22 cellular contexts compared by ENCODE assay signal in genomic region chr1:172779501-172779900, GRCh38.
DNase-seq lines count a peak whose midpoint lies in the region; ATAC-seq, FAIRE-seq and TF ChIP-seq lines count a peak whose summit lies in the region.
"Had no signal": no experiment of that assay in that cellular context is flagged by ENCODE, and none has a peak within 500 bp of the region (broad histone marks: within the 10 kb centered on the region; RNA-seq: fewer than 3 reads in every experiment).

No MANE protein-coding gene starts in this region.

- no peak overlapping the region for H3K14ac ChIP-seq in mesenchymal stem cell (ENCODE audit: low read length in 2 of 2)

- no peak overlapping the region for H4K8ac ChIP-seq in mesenchymal stem cell (ENCODE audit: low read length)

- no peak overlapping the region for H2AK5ac ChIP-seq in mesenchymal stem cell (ENCODE audit: low read length, severe bottlenecking)

- TF ChIP-seq RAD21 in GM12878 (IDR thresholded peaks at IDR 0.05; ENCODE audit: insufficient read depth, low read depth, low read length), result no peak

- intact Hi-C loops in GM12878 (cut with micrococcal nuclease; ENCODE audit: unreplicated experiment) (no loop called here), left ventricle myocardium inferior (cut with micrococcal nuclease) (no loop called here)

- POLR2A ChIA-PET in GM12878 (lab: Charles Lee), result no interaction called here
- POLR2A ChIA-PET in activated CD8-positive, alpha-beta T cell treated with anti-CD3 and anti-CD28 coated beads, Interleukin-2, amount 10 ng/mL, durations not matched to agents 7 days and 5 days (lab: Charles Lee), result no interaction called here

- H2BK120ac ChIP-seq in mesenchymal stem cell (ENCODE audit: low read depth, low read length), result no peak overlapping the region

- BruUV-seq in GM12878 (replicated peaks; lab: Mats Ljungman, UMichigan), result no TSS peak

- peak overlapping the region in 1 of 2 experiments; percentile 57 for H3K18ac ChIP-seq in mesenchymal stem cell (ENCODE audit: low read depth in 1 of 2, low read length in 2 of 2)

- H3K27me3 ChIP-seq in Karpas-422 (ENCODE audit: low read length) (no peaks in the 10 kb centered on the region), GM12878 (replicated peaks in 1 of 2; ENCODE audit: control insufficient read depth in 2 of 2, insufficient read depth in 2 of 2, low read length in 1 of 2) (peaks cover 0 to 4% of the 10 kb centered on the region in 2 experiments; a peak in 3 of 4 replicates), mesenchymal stem cell (ENCODE audit: control insufficient read depth in 1 of 2, insufficient read depth in 1 of 2, low read length in 2 of 2) (no peaks in the 10 kb centered on the region), smooth muscle cell (ENCODE audit: low read depth) (no peaks in the 10 kb centered on the region), left ventricle myocardium inferior (ENCODE audit: low read depth) (no peaks in the 10 kb centered on the region)

- CTCF ChIA-PET in GM12878 (lab: Yijun Ruan, JAX), result interaction anchor here (0.8 to 3.9 kb wide), 9 partner anchors 8 to 427 kb away, joined by 3 to 38 read pairs (median 8); partner anchors contain the start of gene TNFSF4
- CTCF ChIA-PET in activated CD8-positive, alpha-beta T cell treated with anti-CD3 and anti-CD28 coated beads, Interleukin-2, amount 10 ng/mL, durations not matched to agents 7 days and 5 days (lab: Charles Lee), result interaction anchor here (0.6 to 3.9 kb wide), 29 partner anchors 9 to 1303 kb away, joined by 3 to 44 read pairs (median 6); partner anchors contain the start of gene TNFSF4

- no peak overlapping the region for H3K4me3 Mint-ChIP-seq in activated CD8-positive, alpha-beta T cell treated with anti-CD3 and anti-CD28 coated beads, Interleukin-2, amount 10 ng/mL, durations not matched to agents 7 days and 5 days
- H3K4me3 Mint-ChIP-seq: activated T-cell treated with anti-CD3 and anti-CD28 coated beads, Interleukin-2, amount 50 U/mL, for 24 hours; CD14-positive monocyte had no signal

- H3K79me2 ChIP-seq in Karpas-422 (ENCODE audit: low read length) (no peaks in the 10 kb centered on the region), GM12878 (ENCODE audit: control insufficient read depth, insufficient read depth, low read length) (no peaks in the 10 kb centered on the region), smooth muscle cell (ENCODE audit: low read depth) (no peaks in the 10 kb centered on the region)

- H3K27ac ChIP-seq in Karpas-422 (ENCODE audit: low read length) (peak overlapping the region; percentile 78), GM12878 (ENCODE audit: control insufficient read depth, insufficient read depth) (no peak overlapping the region), mesenchymal stem cell (ENCODE audit: low read length, poor library complexity, severe bottlenecking) (no peak overlapping the region), smooth muscle cell (ENCODE audit: low read depth) (no peak overlapping the region), left ventricle myocardium inferior (replicated peaks) (no peak overlapping the region)

- H3K79me1 ChIP-seq in mesenchymal stem cell (replicated peaks; ENCODE audit: low read length, poor library complexity, severe bottlenecking), result no peaks in the 10 kb centered on the region

- no peak for ATAC-seq in GM12878
- no peak for ATAC-seq in activated CD8-positive, alpha-beta T cell treated with anti-CD3 and anti-CD28 coated beads, Interleukin-2, amount 10 ng/mL, durations not matched to agents 7 days and 5 days
- ATAC-seq: HCT116 had no signal

- no peak for TF ChIP-seq POLR2A in GM12878 (IDR thresholded peaks at IDR 0.05; ENCODE audit: low read depth, low read length)

- H3K4me3 ChIP-seq in AG10803 (ENCODE audit: low read length), result no peak overlapping the region
- H3K4me3 ChIP-seq in Karpas-422 (ENCODE audit: low read length), result no peak overlapping the region
- H3K4me3 ChIP-seq in GM12878, result no peak overlapping the region
- no peak overlapping the region for H3K4me3 ChIP-seq in mesenchymal stem cell (ENCODE audit: insufficient read depth in 1 of 2, low read depth in 1 of 2, low read length in 2 of 2)
- H3K4me3 ChIP-seq in smooth muscle cell, result no peak overlapping the region
- no peak overlapping the region for H3K4me3 ChIP-seq in left ventricle myocardium inferior

- H2BK12ac ChIP-seq in mesenchymal stem cell (ENCODE audit: low read length in 2 of 2), result peak overlapping the region in 1 of 2 experiments; percentile 28

- H3K9ac ChIP-seq in Karpas-422 (ENCODE audit: low read length), result peak overlapping the region; percentile 44
- H3K9ac ChIP-seq in GM12878 (ENCODE audit: control insufficient read depth, insufficient read depth, low read length), result no peak overlapping the region
- no peak overlapping the region for H3K9ac ChIP-seq in mesenchymal stem cell (ENCODE audit: low read length)
- H3K9ac ChIP-seq in smooth muscle cell (ENCODE audit: low read depth), result no peak overlapping the region

- no peak overlapping the region for H3K27ac Mint-ChIP-seq in activated CD8-positive, alpha-beta T cell treated with anti-CD3 and anti-CD28 coated beads, Interleukin-2, amount 10 ng/mL, durations not matched to agents 7 days and 5 days
- H3K27ac Mint-ChIP-seq: activated T-cell treated with anti-CD3 and anti-CD28 coated beads, Interleukin-2, amount 50 U/mL, for 24 hours; CD14-positive monocyte had no signal

- SMC1A ChIA-PET in GM12878 (lab: Charles Lee; ENCODE audit: uncharacterized antibody, unreplicated experiment), result interaction anchor here (1.0 to 4.6 kb wide), 10 partner anchors 7 to 426 kb away, joined by 3 to 39 read pairs (median 7); no protein-coding TSS in a partner anchor

- no peak overlapping the region for H3K23ac ChIP-seq in mesenchymal stem cell (ENCODE audit: low read length in 2 of 2)

- WGBS in GM12878 (ENCODE audit: insufficient coverage, insufficient replicate concordance, low lambda C conversion rate, missing lambda C conversion rate), result 78% methylated on average over 4 of the region's 4 CpGs
- WGBS in mesenchymal stem cell, result 85% methylated on average over 3 of the region's 4 CpGs
- WGBS in smooth muscle cell (ENCODE audit: low lambda C conversion rate), result 85% methylated on average over 4 of the region's 4 CpGs

- H2BK5ac ChIP-seq in mesenchymal stem cell (ENCODE audit: low read depth, low read length, poor library complexity, severe bottlenecking), result no peak overlapping the region

- peaks cover 4% of the 10 kb centered on the region for H3K36me3 Mint-ChIP-seq in activated CD8-positive, alpha-beta T cell treated with anti-CD3 and anti-CD28 coated beads, Interleukin-2, amount 10 ng/mL, durations not matched to agents 7 days and 5 days (ENCODE audit: low read depth)
- H3K36me3 Mint-ChIP-seq: CD14-positive monocyte had no signal

- H3K4ac ChIP-seq in mesenchymal stem cell (ENCODE audit: low read depth in 1 of 2, low read length in 2 of 2), result no peak overlapping the region

- H3K9me3 Mint-ChIP-seq in activated CD8-positive, alpha-beta T cell treated with anti-CD3 and anti-CD28 coated beads, Interleukin-2, amount 10 ng/mL, durations not matched to agents 7 days and 5 days (ENCODE audit: insufficient read depth), result peaks cover 8% of the 10 kb centered on the region

- TF ChIP-seq CTCF in AG10803 (conservative IDR thresholded peaks at IDR 0.05; ENCODE audit: low read length) (no peak), GM12878 (IDR thresholded peaks at IDR 0.05 in 2 of 3, conservative IDR thresholded peaks at IDR 0.05 in 1 of 3; ENCODE audit: control insufficient read depth in 2 of 3, extremely low read depth in 1 of 3, insufficient read depth in 1 of 3, low read depth in 3 of 3, low read length in 3 of 3) (no peak), smooth muscle cell (IDR thresholded peaks at IDR 0.05; ENCODE audit: borderline replicate concordance, insufficient read depth, poor library complexity, severe bottlenecking) (no peak), left ventricle myocardium inferior (IDR thresholded peaks at IDR 0.05; ENCODE audit: borderline replicate concordance) (no peak)

- in situ Hi-C loops in GM12878 (cut with MboI), result no loop called here

- DNase-seq in AG10803 (ENCODE audit: low read depth), result peak; percentile 33
- DNase-seq in Karpas-422, result no peak
- DNase-seq in GM12878 (ENCODE audit: low read depth, low spot score), result no peak
- peak; percentile 72 for DNase-seq in mesenchymal stem cell
- DNase-seq in smooth muscle cell (lab: John Stamatoyannopoulos, UW; ENCODE audit: unreplicated experiment), result no peak
- no peak for DNase-seq in retina
- DNase-seq in activated CD8-positive, alpha-beta T cell treated with anti-CD3 and anti-CD28 coated beads, Interleukin-2, amount 10 ng/mL, durations not matched to agents 7 days and 5 days, result no peak
- DNase-seq in left ventricle myocardium inferior, result no peak
- DNase-seq: ACHN; activated CD4-positive, CD25-positive, alpha-beta regulatory T cell treated with anti-CD3 and anti-CD28 coated beads, Interleukin-2, amount 50 U/mL, for 72 hours; activated CD8-positive, alpha-beta memory T cell treated with anti-CD3 and anti-CD28 coated beads for 24 hours; activated naive CD4-positive, alpha-beta T cell treated with anti-CD3 and anti-CD28 coated beads, Interleukin-2, amount 50 U/mL, for 16 hours; activated T-cell treated with anti-CD3 and anti-CD28 coated beads, Interleukin-2, amount 50 U/mL, for 24 hours; central memory CD4-positive, alpha-beta T cell; KG1; kidney glomerular epithelial cell; NCI-H187; SW 1271 had no signal

- FAIRE-seq in GM12878 (lab: Jason Lieb, UNC), result no peak
- FAIRE-seq: astrocyte, urothelium cell line had no signal

- H3K9me3 ChIP-seq in Karpas-422 (ENCODE audit: low read length) (no peaks in the 10 kb centered on the region), GM12878 (replicated peaks; ENCODE audit: control insufficient read depth, insufficient read depth, low read length) (peaks cover 5% of the 10 kb centered on the region; the same call in 2 of the 3 replicates), mesenchymal stem cell (ENCODE audit: control insufficient read depth, low read length) (peaks cover 10% of the 10 kb centered on the region), smooth muscle cell (replicated peaks; ENCODE audit: low read depth) (no peaks in the 10 kb centered on the region), left ventricle myocardium inferior (replicated peaks) (peaks cover 26% of the 10 kb centered on the region)

- H3K27me3 Mint-ChIP-seq in activated CD8-positive, alpha-beta T cell treated with anti-CD3 and anti-CD28 coated beads, Interleukin-2, amount 10 ng/mL, durations not matched to agents 7 days and 5 days (ENCODE audit: low read depth), result no peaks in the 10 kb centered on the region

- H3K4me1 Mint-ChIP-seq in activated CD8-positive, alpha-beta T cell treated with anti-CD3 and anti-CD28 coated beads, Interleukin-2, amount 10 ng/mL, durations not matched to agents 7 days and 5 days (ENCODE audit: low read depth), result peaks cover 31% of the 10 kb centered on the region
- H3K4me1 Mint-ChIP-seq: CD14-positive monocyte had no signal

- H3K4me1 ChIP-seq in Karpas-422 (ENCODE audit: low read length) (peaks cover 61% of the 10 kb centered on the region), GM12878 (ENCODE audit: control insufficient read depth, insufficient read depth, low read length) (peaks cover 30% of the 10 kb centered on the region), mesenchymal stem cell (ENCODE audit: control insufficient read depth, insufficient read depth, low read depth, low read length) (no peaks in the 10 kb centered on the region), smooth muscle cell (ENCODE audit: low read depth) (no peaks in the 10 kb centered on the region), left ventricle myocardium inferior (peaks cover 6% of the 10 kb centered on the region)

- H2BK15ac ChIP-seq in mesenchymal stem cell (ENCODE audit: low read depth, poor library complexity, severe bottlenecking), result no peak overlapping the region

- H3K9me2 ChIP-seq in Karpas-422 (replicated peaks; ENCODE audit: insufficient read depth, low read length), result no peaks in the 10 kb centered on the region

- no peak for TF ChIP-seq EP300 in GM12878 (IDR thresholded peaks at IDR 0.05; ENCODE audit: borderline replicate concordance in 1 of 2, control insufficient read depth in 1 of 2, low read depth in 2 of 2, low read length in 2 of 2)

- peak overlapping the region; percentile 60 for H3K4me2 ChIP-seq in Karpas-422 (ENCODE audit: low read depth, low read length, poor library complexity, severe bottlenecking)
- H3K4me2 ChIP-seq in GM12878 (ENCODE audit: control insufficient read depth, insufficient read depth), result peak overlapping the region; percentile 46; the same call in 1 of the 2 replicates
- H3K4me2 ChIP-seq in mesenchymal stem cell (ENCODE audit: low read length, poor library complexity, severe bottlenecking), result no peak overlapping the region
- H3K4me2 ChIP-seq in smooth muscle cell, result no peak overlapping the region

- H4K20me1 ChIP-seq in Karpas-422 (ENCODE audit: insufficient read depth, low read depth, low read length), result no peaks in the 10 kb centered on the region
- H4K20me1 ChIP-seq in GM12878 (ENCODE audit: control insufficient read depth, insufficient read depth), result no peaks in the 10 kb centered on the region
- H4K20me1 ChIP-seq in smooth muscle cell (ENCODE audit: low read depth), result no peaks in the 10 kb centered on the region

- peak overlapping the region; percentile 25 for H4K91ac ChIP-seq in mesenchymal stem cell (ENCODE audit: low read length)

- H3F3A ChIP-seq in smooth muscle cell (ENCODE audit: low read depth), result no peaks in the 10 kb centered on the region

- H3K36me3 ChIP-seq in Karpas-422 (ENCODE audit: insufficient read depth, low read length) (no peaks in the 10 kb centered on the region), GM12878 (ENCODE audit: control insufficient read depth in 2 of 2, insufficient read depth in 2 of 2, low read length in 1 of 2) (no peaks in the 10 kb centered on the region), mesenchymal stem cell (ENCODE audit: control insufficient read depth in 1 of 2, insufficient read depth in 2 of 2, low read depth in 1 of 2, low read length in 2 of 2) (no peaks in the 10 kb centered on the region), smooth muscle cell (ENCODE audit: low read depth) (no peaks in the 10 kb centered on the region), left ventricle myocardium inferior (no peaks in the 10 kb centered on the region)

- H2AFZ ChIP-seq in Karpas-422 (ENCODE audit: low read length) (peak overlapping the region; percentile 46; the same call in 1 of the 2 replicates), GM12878 (ENCODE audit: control insufficient read depth, low read depth, low read length) (no peak overlapping the region), mesenchymal stem cell (ENCODE audit: low read depth, low read length) (no peak overlapping the region), smooth muscle cell (ENCODE audit: low read depth) (no peak overlapping the region)

- RAD21 ChIA-PET in GM12878 (lab: Charles Lee; ENCODE audit: unreplicated experiment), result interaction anchor here (0.6 to 2.2 kb wide), 5 partner anchors 44 to 426 kb away, joined by 3 to 21 read pairs (median 6); no protein-coding TSS in a partner anchor

Comparison
In these comparisons a context has a peak if more than half of its experiments do, and no peak if none do; other contexts are left out.
1. DNase-seq: peak in AG10803 (single experiment) and mesenchymal stem cell (single experiment); none in Karpas-422 (single experiment), GM12878 (single experiment), smooth muscle cell (single experiment), retina (single experiment), activated CD8-positive, alpha-beta T cell treated with anti-CD3 and anti-CD28 coated beads, Interleukin-2, amount 10 ng/mL, durations not matched to agents 7 days and 5 days (single experiment) and left ventricle myocardium inferior (single experiment).
2. H3K4me2 ChIP-seq: peak in Karpas-422 (single experiment) and GM12878 (single experiment); none in mesenchymal stem cell (single experiment) and smooth muscle cell (single experiment).